Comparison of ENCODE assay signal across 15 cellular contexts in genomic region chr19:2443785-2444182, GRCh38.
"Had no signal": no experiment of that assay in that cellular context is flagged by ENCODE, and none has a peak within 500 bp of the region (broad histone marks: within the 10 kb centered on the region; RNA-seq: fewer than 3 reads in every experiment).

No MANE protein-coding gene starts in this region.

- H3K4me1 ChIP-seq: sigmoid colon, testis, tibial nerve had no signal

- H3K9me3 ChIP-seq: gastrocnemius medialis, right atrium auricular region, sigmoid colon, testis, tibial nerve had no signal

- FAIRE-seq: small intestine had no signal

- H3K4me3 ChIP-seq: coronary artery, dorsolateral prefrontal cortex, gastrocnemius medialis, right atrium auricular region, sigmoid colon, testis, tibial nerve had no signal

- H3K36me3 ChIP-seq: gastrocnemius medialis had no signal

- DNase-seq: effector CD8-positive, alpha-beta T cell; gastrocnemius medialis; islet precursor cell; mammary epithelial cell; naive thymus-derived CD8-positive, alpha-beta T cell; sigmoid colon; small intestine; stimulated activated CD4-positive, alpha-beta T cell treated with anti-CD3 and anti-CD28 coated beads, Interleukin-12 subunit alpha, Interleukin-12 subunit beta, amount 100 ng/mL, for 4 hours; stimulated activated naive CD8-positive, alpha-beta T cell treated with anti-CD3 and anti-CD28 coated beads, Interleukin-15, Interleukin-2, amounts not matched to agents 100 U/mL and 50 U/mL, for 24 hours; testis had no signal

- ATAC-seq: gastrocnemius medialis; left lobe of liver; naive thymus-derived CD8-positive, alpha-beta T cell; stimulated activated naive CD8-positive, alpha-beta T cell treated with anti-CD3 and anti-CD28 coated beads, Interleukin-15, Interleukin-2, amounts not matched to agents 100 U/mL and 50 U/mL, for 24 hours had no signal

- H3K27me3 ChIP-seq: dorsolateral prefrontal cortex, gastrocnemius medialis, right atrium auricular region, sigmoid colon, testis, tibial nerve had no signal

- H3K27ac ChIP-seq: coronary artery, dorsolateral prefrontal cortex, gastrocnemius medialis, right atrium auricular region, sigmoid colon, testis, tibial nerve had no signal
